In genomic region chr13:110306340-110306959, GRCh38 we compare ENCODE assay signal across 8 cellular contexts. TPM values are rescaled to one million over a fixed set of nuclear protein-coding genes. Genes with fewer than 3 reads are reported as not detected.
DNase-seq lines count a peak whose midpoint lies in the region; ATAC-seq and TF ChIP-seq lines count a peak whose summit lies in the region.
"Had no signal": no experiment of that assay in that cellular context is flagged by ENCODE, and none has a peak within 500 bp of the region (broad histone marks: within the 10 kb centered on the region; RNA-seq: fewer than 3 reads in every experiment).

No MANE protein-coding gene starts in this region.

- ATAC-seq in GM19463 (IDR thresholded peaks at IDR 0.05; ENCODE audit: unreplicated experiment) = no peak

- CTCF ChIA-PET in RWPE1 (lab: Yijun Ruan, JAX) = interaction anchor here (0.6 to 0.7 kb wide), 2 partner anchors 69 to 153 kb away, joined by 3 read pairs; no protein-coding TSS in a partner anchor

- peaks cover 0 to 13% of the 10 kb centered on the region in 2 donors for H3K27me3 ChIP-seq in esophagus (ENCODE audit: control insufficient read depth in 1 of 2, insufficient read depth in 2 of 2, low read length in 2 of 2)

- DNase-seq in RWPE1 (ENCODE audit: low spot score) = no peak
- DNase-seq in type B pancreatic cell (ENCODE audit: extremely low spot score, unreplicated experiment) = no peak
- no peak for DNase-seq in NCI-H524 (lab: John Stamatoyannopoulos, UW)
- no peak for DNase-seq in Kasumi-1 (lab: John Stamatoyannopoulos, UW)
- DNase-seq: central memory CD4-positive, alpha-beta T cell had no signal

- no peaks in the 10 kb centered on the region for H3K36me3 Mint-ChIP-seq in type B pancreatic cell

- H3K4me3 ChIP-seq in esophagus (ENCODE audit: low read depth in 1 of 2, low read length in 2 of 2) (peak overlapping the region; percentile 59 to 62), mesodermal cell (ENCODE audit: extremely low read depth, insufficient read depth, low read length, poor library complexity, severe bottlenecking) (peak overlapping the region; percentile 92)

- no peaks in the 10 kb centered on the region for H3K36me3 ChIP-seq in esophagus (ENCODE audit: control insufficient read depth in 2 of 2, insufficient read depth in 2 of 2, low read length in 1 of 2)
- peaks cover 65% of the 10 kb centered on the region for H3K36me3 ChIP-seq in mesodermal cell (ENCODE audit: control insufficient read depth, insufficient read depth, low read length)

- no peaks in the 10 kb centered on the region for H3K9me3 Mint-ChIP-seq in type B pancreatic cell

- peak overlapping the region; percentile 82 for H3K27ac ChIP-seq in RWPE1
- peak overlapping the region; percentile 76 to 86 for H3K27ac ChIP-seq in esophagus (ENCODE audit: low read depth in 2 of 2, low read length in 1 of 2)
- peak overlapping the region; percentile 53 for H3K27ac ChIP-seq in mesodermal cell (ENCODE audit: low read depth, low read length, severe bottlenecking)

- H3K4me3 Mint-ChIP-seq in type B pancreatic cell = peak overlapping the region; percentile 82

- TF ChIP-seq CTCF in RWPE1 (conservative IDR thresholded peaks at IDR 0.05; ENCODE audit: low read depth) = no peak
- TF ChIP-seq CTCF in type B pancreatic cell (conservative IDR thresholded peaks at IDR 0.05) = peak; percentile 50

- H3K9me3 ChIP-seq in esophagus (ENCODE audit: control insufficient read depth in 2 of 2, insufficient read depth in 1 of 2, low read depth in 1 of 2, low read length in 1 of 2) (no peaks in the 10 kb centered on the region), mesodermal cell (ENCODE audit: control insufficient read depth, low read length) (no peaks in the 10 kb centered on the region)

- 5 to 6% methylated on average over 50 to 53 of the region's 53 CpGs for WGBS in esophagus, 2 donors
- 2 to 3% methylated on average over 35 to 39 of the region's 53 CpGs for WGBS in mesodermal cell (ENCODE audit: insufficient coverage in 2 of 2), 2 experiments

- H3K4me1 ChIP-seq in esophagus (ENCODE audit: control insufficient read depth in 2 of 2, insufficient read depth in 2 of 2, low read length in 1 of 2) (peaks cover 0 to 11% of the 10 kb centered on the region in 2 donors), mesodermal cell (ENCODE audit: control insufficient read depth, insufficient read depth, low read length, poor library complexity, severe bottlenecking) (peaks cover 58% of the 10 kb centered on the region)

- peaks cover 48% of the 10 kb centered on the region for H3K27me3 Mint-ChIP-seq in type B pancreatic cell

- POLR2A ChIA-PET in RWPE1 (lab: Yijun Ruan, JAX; ENCODE audit: low non-redundant PET) = interaction anchor here (1.5 kb wide), 1 partner anchor 42 kb away, joined by 3 read pairs; no protein-coding TSS in a partner anchor

- H3K4me1 Mint-ChIP-seq in type B pancreatic cell (ENCODE audit: unreplicated experiment) = peaks cover 44% of the 10 kb centered on the region

- no peak overlapping the region for H3K27ac Mint-ChIP-seq in type B pancreatic cell

RNA-seq across cellular contexts. Expression of gene COL4A1, which starts 0.5 kb away (rescaled TPM):
- polyA plus RNA-seq in esophagus = 10 to 100 TPM; 10.4 to 23.7 TPM
- 570 TPM for polyA plus RNA-seq in mesodermal cell (2013, experiment 1 of 2)
- 588 TPM for polyA plus RNA-seq in mesodermal cell (2013, experiment 2 of 2)
- total RNA-seq in type B pancreatic cell (ENCODE audit: low replicate concordance) = 20.4 and 83.6 TPM in 2 replicates

RNA-seq across cellular contexts. Expression of gene COL4A2, which starts 0.6 kb away (rescaled TPM):
- polyA plus RNA-seq in esophagus = 10 to 100 TPM; 25.3 to 39.2 TPM
- polyA plus RNA-seq in mesodermal cell (2013, experiment 1 of 2) = 583 TPM
- polyA plus RNA-seq in mesodermal cell (2013, experiment 2 of 2) = 545 TPM
- 38.6 and 145 TPM in 2 replicates for total RNA-seq in type B pancreatic cell (ENCODE audit: low replicate concordance)
